Comparison of ENCODE assay signal across 26 cellular contexts in the genomic region with DNA sequence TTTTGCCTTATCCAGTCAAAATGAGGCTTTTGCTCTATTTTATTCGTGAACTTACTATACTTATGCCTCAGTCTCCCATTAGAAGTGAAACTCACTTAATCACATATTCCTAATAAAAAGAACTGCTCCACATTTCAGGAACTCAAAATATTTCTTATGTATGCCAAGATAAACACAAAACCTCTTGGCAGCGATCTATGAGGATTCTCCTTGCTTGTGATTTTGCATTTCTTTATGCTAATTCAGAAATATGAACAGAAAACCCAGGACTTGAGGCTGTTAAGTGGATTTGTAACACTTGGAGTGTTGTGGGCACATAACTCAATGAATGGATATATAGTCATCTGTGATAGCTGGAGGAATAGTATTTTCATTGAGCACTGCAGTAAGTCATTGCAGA. TPM values are rescaled to one million over a fixed set of nuclear protein-coding genes. Genes with fewer than 3 reads are reported as not detected.
A peak's percentile ranks its signal among the peaks of the same experiment; 100 is the strongest.
DNase-seq lines count a peak whose midpoint lies in the region; ATAC-seq and TF ChIP-seq lines count a peak whose summit lies in the region.
"Had no signal": no experiment of that assay in that cellular context is flagged by ENCODE, and none has a peak within 500 bp of the region (broad histone marks: within the 10 kb centered on the region; RNA-seq: fewer than 3 reads in every experiment).

No MANE protein-coding gene starts in this region.

- H3K36me3 ChIP-seq in IMR-90 (ENCODE audit: control insufficient read depth, insufficient read depth, low read length): no peaks in the 10 kb centered on the region
- H3K36me3 ChIP-seq in muscle layer of colon (ENCODE audit: insufficient read depth, low read length): no peaks in the 10 kb centered on the region
- no peaks in the 10 kb centered on the region for H3K36me3 ChIP-seq in MM.1S (replicated peaks; ENCODE audit: insufficient read depth, low read length)
- H3K36me3 ChIP-seq: heart left ventricle, SJCRH30 had no signal

- ATAC-seq in IMR-90 (ENCODE audit: low read depth): peak; percentile 17; the same call in 1 of the 2 replicates
- ATAC-seq: esophagus mucosa, Panc1, sciatic nerve had no signal

- no peak overlapping the region for H2AK5ac ChIP-seq in IMR-90 (ENCODE audit: low read depth, low read length)

- no peak overlapping the region for H4K91ac ChIP-seq in IMR-90 (ENCODE audit: insufficient read depth, low read depth, low read length)

- no peaks in the 10 kb centered on the region for H3K9me3 ChIP-seq in IMR-90 (ENCODE audit: control insufficient read depth, insufficient read depth, low read length)
- no peaks in the 10 kb centered on the region for H3K9me3 ChIP-seq in muscle layer of colon (ENCODE audit: low read length)
- no peaks in the 10 kb centered on the region for H3K9me3 ChIP-seq in MM.1S (replicated peaks; ENCODE audit: insufficient read depth, low read length)
- H3K9me3 ChIP-seq: heart left ventricle, SJCRH30 had no signal

- H3K4me3 ChIP-seq in IMR-90 (ENCODE audit: insufficient read depth, low read depth, low read length) (no peak overlapping the region), choroid plexus epithelial cell (ENCODE audit: low read depth, low read length) (no peak overlapping the region), muscle layer of colon (ENCODE audit: low read depth in 1 of 2, low read length in 2 of 2) (no peak overlapping the region), MM.1S (ENCODE audit: low read length) (no peak overlapping the region)
- H3K4me3 ChIP-seq: heart left ventricle, SJCRH30 had no signal

- TF ChIP-seq POLR2A in IMR-90 (IDR thresholded peaks at IDR 0.05; ENCODE audit: low read depth, low read length): no peak

- H3K9me2 ChIP-seq in MM.1S (replicated peaks; ENCODE audit: insufficient read depth, low read length): no peaks in the 10 kb centered on the region

- H2BK20ac ChIP-seq in IMR-90 (ENCODE audit: low read depth, low read length): no peak overlapping the region

- H3K56ac ChIP-seq in IMR-90 (ENCODE audit: extremely low read depth, insufficient read depth, low read length): no peak overlapping the region

- H3K27ac ChIP-seq in IMR-90 (ENCODE audit: insufficient read depth, low read length): no peak overlapping the region
- peak overlapping the region; percentile 36 for H3K27ac ChIP-seq in muscle layer of colon (ENCODE audit: low read depth, low read length)
- H3K27ac ChIP-seq in MM.1S (ENCODE audit: low read length): no peak overlapping the region
- H3K27ac ChIP-seq: KMS-11, SJCRH30 had no signal

- H2BK15ac ChIP-seq in IMR-90 (ENCODE audit: low read depth, low read length): no peak overlapping the region

- H2BK120ac ChIP-seq in IMR-90 (ENCODE audit: low read depth, low read length): no peak overlapping the region

- TF ChIP-seq CTCF in IMR-90 (conservative IDR thresholded peaks at IDR 0.05; ENCODE audit: low read depth, low read length): no peak
- TF ChIP-seq CTCF in choroid plexus epithelial cell (conservative IDR thresholded peaks at IDR 0.05; ENCODE audit: low read depth, low read length): no peak
- no peak for TF ChIP-seq CTCF in MM.1S (IDR thresholded peaks at IDR 0.05; ENCODE audit: low read length)

- CTCF ChIA-PET in IMR-90 (lab: Yijun Ruan, JAX): interaction anchor here (0.7 kb wide), 1 partner anchor 24 kb away, joined by 3 read pairs; no protein-coding TSS in a partner anchor

- H4K20me1 ChIP-seq in IMR-90 (ENCODE audit: insufficient read depth, low read length) (no peaks in the 10 kb centered on the region), MM.1S (ENCODE audit: insufficient read depth, low read length) (no peaks in the 10 kb centered on the region)

- dilution Hi-C loops in IMR-90 (cut with HindIII; ENCODE audit: low sequenced_read_pairs, unreplicated experiment): no loop called here

- TF ChIP-seq RAD21 in IMR-90 (IDR thresholded peaks at IDR 0.05; ENCODE audit: low read length): no peak

- H4K5ac ChIP-seq in IMR-90 (ENCODE audit: low read depth, low read length): no peak overlapping the region

- 67% methylated on average over 1 of the region's 2 CpGs; no CpG with 5 or more reads in 1 of the 2 experiments for WGBS in IMR-90 (ENCODE audit: extremely low coverage in 2 of 2, insufficient read length in 1 of 2), 2 experiments

- no peaks in the 10 kb centered on the region for H3F3A ChIP-seq in MM.1S (ENCODE audit: insufficient read depth, low read length)

- POLR2A ChIA-PET in IMR-90 (lab: Charles Lee; ENCODE audit: unreplicated experiment): no interaction called here

- H3K18ac ChIP-seq in IMR-90 (ENCODE audit: low read depth, low read length): no peak overlapping the region

- H3K4me2 ChIP-seq in IMR-90 (ENCODE audit: low read depth, low read length) (no peak overlapping the region; the same call in 1 of the 2 replicates), MM.1S (ENCODE audit: low read depth, low read length) (no peak overlapping the region)
- H3K4me2 ChIP-seq: KMS-11 had no signal

- intact Hi-C loops in IMR-90 (cut with micrococcal nuclease): no loop called here

- H3K9ac ChIP-seq in IMR-90 (ENCODE audit: low read depth, low read length): no peak overlapping the region
- no peak overlapping the region for H3K9ac ChIP-seq in muscle layer of colon (ENCODE audit: low read length)
- H3K9ac ChIP-seq in MM.1S (ENCODE audit: low read length): no peak overlapping the region
- H3K9ac ChIP-seq: KMS-11 had no signal

- no peak overlapping the region for H3K4ac ChIP-seq in IMR-90 (ENCODE audit: low read depth, low read length)

- H2BK5ac ChIP-seq in IMR-90 (ENCODE audit: low read depth, low read length, poor library complexity, severe bottlenecking): no peak overlapping the region

- 0 out of 2 replicates have a peak, but pooled peaks cover 3% of the 10 kb centered on the region for H3K9me1 ChIP-seq in IMR-90 (ENCODE audit: insufficient read depth, low read length)

- H3K79me2 ChIP-seq in MM.1S (ENCODE audit: low read length): no peaks in the 10 kb centered on the region

- H2AK9ac ChIP-seq in IMR-90 (replicated peaks; ENCODE audit: low read depth, low read length, poor library complexity): no peak overlapping the region

- DNase-seq in AG08396 (ENCODE audit: low spot score) (peak; percentile 15), IMR-90 (peak; percentile 46), choroid plexus epithelial cell (ENCODE audit: low read depth) (peak; percentile 69), HK-2 (ENCODE audit: unreplicated experiment) (no peak), NCI-H82 (lab: John Stamatoyannopoulos, UW) (no peak), OCI-M2 (lab: John Stamatoyannopoulos, UW; ENCODE audit: unreplicated experiment) (no peak), MM.1S (no peak)
- DNase-seq: activated CD4-positive, alpha-beta memory T cell treated with anti-CD3 and anti-CD28 coated beads, Interleukin-2, amount 10 ng/mL, durations not matched to agents 7 days and 5 days; activated naive CD4-positive, alpha-beta T cell; amygdala; CD4-positive, alpha-beta memory T cell; cerebellar nuclear complex; effector CD4-positive, alpha-beta T cell; heart left ventricle; NCI-H1092; NCI-H2029 treated with DMSO at 0.1 percent for 48 hours; NCI-H345; SJCRH30; stimulated activated CD4-positive, alpha-beta T cell treated with anti-CD3 and anti-CD28 coated beads, Interleukin-1b, Interleukin-23, amount 100 ng/mL, for 48 hours; stimulated activated naive CD4-positive, alpha-beta T cell treated with Interleukin-2 at 50 U/mL for 16 hours; T-helper 2 cell had no signal

- H3K14ac ChIP-seq in IMR-90 (replicated peaks; ENCODE audit: low read depth, low read length): no peak overlapping the region

- H4K8ac ChIP-seq in IMR-90 (ENCODE audit: low read depth in 2 of 2, low read length in 2 of 2): no peak overlapping the region

- H2AFZ ChIP-seq in IMR-90 (replicated peaks; ENCODE audit: low read length, poor library complexity) (no peak overlapping the region), MM.1S (ENCODE audit: low read length) (no peak overlapping the region)

- H3K27me3 ChIP-seq in IMR-90 (ENCODE audit: control insufficient read depth, insufficient read depth, low read length): no peaks in the 10 kb centered on the region
- H3K27me3 ChIP-seq in muscle layer of colon (ENCODE audit: control insufficient read depth in 1 of 2, insufficient read depth in 2 of 2, low read length in 2 of 2): no peaks in the 10 kb centered on the region
- H3K27me3 ChIP-seq in MM.1S (replicated peaks; ENCODE audit: insufficient read depth, low read length): no peaks in the 10 kb centered on the region
- H3K27me3 ChIP-seq: heart left ventricle, SJCRH30 had no signal

- H3K23ac ChIP-seq in IMR-90 (ENCODE audit: low read depth, low read length): no peak overlapping the region

- H3K4me1 ChIP-seq in IMR-90 (ENCODE audit: control insufficient read depth, insufficient read depth, low read length) (peaks cover 10% of the 10 kb centered on the region), muscle layer of colon (ENCODE audit: insufficient read depth, low read length) (peaks cover 28% of the 10 kb centered on the region), MM.1S (ENCODE audit: low read length) (no peaks in the 10 kb centered on the region)
- H3K4me1 ChIP-seq: SJCRH30 had no signal

- in situ Hi-C loops in IMR-90 (cut with MboI; ENCODE audit: low sequenced_read_pairs): no loop called here

- peaks cover 10 to 14% of the 10 kb centered on the region in 2 experiments for H3K79me1 ChIP-seq in IMR-90 (ENCODE audit: low read depth in 1 of 2, low read length in 2 of 2)

- BruUV-seq in IMR-90 (replicated peaks; lab: Mats Ljungman, UMichigan): no TSS peak

TF ChIP-seq in IMR-90, 13 proteins besides CTCF, POLR2A, EP300 and RAD21 (continues in another document):
- TF ChIP-seq MXI1 (IDR thresholded peaks at IDR 0.05; ENCODE audit: borderline replicate concordance, low read depth, low read length) (no peak), RCOR1 (IDR thresholded peaks at IDR 0.05; ENCODE audit: insufficient replicate concordance, low read length) (no peak), BHLHE40 (IDR thresholded peaks at IDR 0.05; ENCODE audit: low read depth, low read length) (no peak), MAFK (IDR thresholded peaks at IDR 0.05; ENCODE audit: low read depth, low read length) (no peak), SMC3 (IDR thresholded peaks at IDR 0.05; ENCODE audit: low read depth, low read length) (no peak), CEBPB (IDR thresholded peaks at IDR 0.05; ENCODE audit: low read depth, low read length) (no peak), NFE2L2 (IDR thresholded peaks at IDR 0.05; ENCODE audit: low read depth, low read length) (no peak), CHD1 (IDR thresholded peaks at IDR 0.05; ENCODE audit: low read depth, low read length) (no peak)
- TF ChIP-seq, protein P1, sequence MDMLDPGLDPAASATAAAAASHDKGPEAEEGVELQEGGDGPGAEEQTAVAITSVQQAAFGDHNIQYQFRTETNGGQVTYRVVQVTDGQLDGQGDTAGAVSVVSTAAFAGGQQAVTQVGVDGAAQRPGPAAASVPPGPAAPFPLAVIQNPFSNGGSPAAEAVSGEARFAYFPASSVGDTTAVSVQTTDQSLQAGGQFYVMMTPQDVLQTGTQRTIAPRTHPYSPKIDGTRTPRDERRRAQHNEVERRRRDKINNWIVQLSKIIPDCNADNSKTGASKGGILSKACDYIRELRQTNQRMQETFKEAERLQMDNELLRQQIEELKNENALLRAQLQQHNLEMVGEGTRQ (IDR thresholded peaks at IDR 0.05; ENCODE audit: low read depth, low read length): no peak

RNA-seq across cellular contexts. Expression of a gene that starts 5.5 kb away (rescaled TPM):
- 16.8 and 35.8 TPM in 2 replicates for total RNA-seq in IMR-90 (2012; rRNA removed)
- polyA plus RNA-seq in IMR-90 (2012; rRNA removed): 6.5 and 6.9 TPM in 2 replicates
- polyA plus RNA-seq in IMR-90 (2012; cell fraction: cytosol; rRNA removed): 1.2 and 1.5 TPM in 2 replicates
- polyA plus RNA-seq in IMR-90 (2012; cell fraction: nucleus; rRNA removed; ENCODE audit: low replicate concordance): 0.91 and 5.9 TPM in 2 replicates

Comparison
In these comparisons a context has a peak if more than half of its experiments do, and no peak if none do; other contexts are left out.
1. DNase-seq: peak in AG08396 (single experiment), IMR-90 (single experiment) and choroid plexus epithelial cell (single experiment); none in HK-2 (single experiment), NCI-H82 (single experiment), OCI-M2 (single experiment) and MM.1S (single experiment).